In genomic region chr22:40628354-40629042, GRCh38 we compare ENCODE assay signal across 13 cellular contexts. TPM values are rescaled to one million over a fixed set of nuclear protein-coding genes. Genes with fewer than 3 reads are reported as not detected.
DNase-seq lines count a peak whose midpoint lies in the region; ATAC-seq and TF ChIP-seq lines count a peak whose summit lies in the region.
"Had no signal": no experiment of that assay in that cellular context is flagged by ENCODE, and none has a peak within 500 bp of the region (broad histone marks: within the 10 kb centered on the region; RNA-seq: fewer than 3 reads in every experiment).

No MANE protein-coding gene starts in this region.

- intact Hi-C loops in spleen (cut with DNase I; ENCODE audit: low total_unique reads) = no loop called here

- 45 to 76% (median 52%) methylated on average over 3 of the region's 3 CpGs for WGBS in spleen, 5 donors

- H3K36me3 ChIP-seq in SU-DHL-6 (ENCODE audit: low read length) (no peaks in the 10 kb centered on the region), spleen (no peaks in the 10 kb centered on the region)

- peaks cover 0 to 83% (median 44%) of the 10 kb centered on the region in 6 donors for H3K4me1 ChIP-seq in spleen

- TF ChIP-seq POLR2A in spleen (IDR thresholded peaks at IDR 0.05) = no peak

- TF ChIP-seq CTCF in GM20000 (IDR thresholded peaks at IDR 0.05; ENCODE audit: extremely low read depth, missing control alignments) (no peak), SU-DHL-6 (IDR thresholded peaks at IDR 0.05; ENCODE audit: insufficient read depth, low read length, poor library complexity, severe bottlenecking) (no peak), foreskin fibroblast (IDR thresholded peaks at IDR 0.05; ENCODE audit: low read depth, low read length) (no peak), spleen (IDR thresholded peaks at IDR 0.05 in 8 of 11, conservative IDR thresholded peaks at IDR 0.05 in 3 of 11) (no peak)

- H3K4me3 ChIP-seq in SU-DHL-6 (ENCODE audit: insufficient read depth, low read length, poor library complexity, severe bottlenecking) = no peak overlapping the region
- no peak overlapping the region for H3K4me3 ChIP-seq in foreskin fibroblast (ENCODE audit: low read depth in 1 of 2, low read length in 2 of 2)
- no peak overlapping the region for H3K4me3 ChIP-seq in spleen

- DNase-seq in AG08396 (ENCODE audit: low spot score) = peak; percentile 22
- DNase-seq in GM20000 (ENCODE audit: low spot score) = peak; percentile 46
- peak; percentile 26 to 61 for DNase-seq in foreskin fibroblast
- no peak for DNase-seq in T1000 (lab: John Stamatoyannopoulos, UW)
- DNase-seq in NCI-H1436 (lab: John Stamatoyannopoulos, UW) = no peak
- no peak for DNase-seq in spleen
- DNase-seq: dermis blood vessel endothelial cell, DMS53, islet precursor cell, NCI-H524, retina had no signal

- H3K9me3 ChIP-seq in SU-DHL-6 (ENCODE audit: insufficient read depth, low read length) (no peaks in the 10 kb centered on the region), spleen (no peaks in the 10 kb centered on the region)

- no peak for ATAC-seq in HG03159 (IDR thresholded peaks at IDR 0.05; ENCODE audit: unreplicated experiment)

- peaks cover 33% of the 10 kb centered on the region; the same call in 1 of the 2 replicates for H4K20me1 ChIP-seq in SU-DHL-6 (ENCODE audit: low read depth, low read length)

- no peak overlapping the region for H3K9ac ChIP-seq in SU-DHL-6 (ENCODE audit: low read length)

- H2AFZ ChIP-seq in SU-DHL-6 (ENCODE audit: low read depth, low read length, severe bottlenecking) = no peak overlapping the region

- H3K9me2 ChIP-seq in SU-DHL-6 (replicated peaks; ENCODE audit: insufficient read depth, low read length) = no peaks in the 10 kb centered on the region

- no peaks in the 10 kb centered on the region for H3K27me3 ChIP-seq in SU-DHL-6 (ENCODE audit: low read length)
- no peaks in the 10 kb centered on the region for H3K27me3 ChIP-seq in spleen (replicated peaks in 1 of 7)

- peaks cover 99% of the 10 kb centered on the region for H3K79me2 ChIP-seq in SU-DHL-6 (ENCODE audit: insufficient read depth, low read length)

- 0 out of 2 replicates have a peak, but pooled peaks cover 3% of the 10 kb centered on the region for H3F3A ChIP-seq in SU-DHL-6 (ENCODE audit: insufficient read depth)

- H3K4me2 ChIP-seq in SU-DHL-6 (ENCODE audit: low read depth, low read length, poor library complexity, severe bottlenecking) = peak overlapping the region; percentile 4

- H3K27ac ChIP-seq in SU-DHL-6 (ENCODE audit: low read depth, low read length) = no peak overlapping the region
- H3K27ac ChIP-seq in spleen = peak overlapping the region in 2 of 8 donors; percentile 23 to 40

RNA-seq across cellular contexts. Expression of gene MRTFA, which starts 8.0 kb away (rescaled TPM):
- 100 to 1,000 TPM in 3 of 7 donors, 10 to 100 TPM in 4; 76.2 to 138 (median 97.3) TPM for total RNA-seq in spleen
- 10 to 100 TPM; 17.6 to 35.0 (median 24.6) TPM for polyA plus RNA-seq in spleen

RNA-seq across cellular contexts. Expression of gene MCHR1, which starts 50.8 kb away (rescaled TPM):
- total RNA-seq in spleen = under 1 TPM in 2 of 7 donors, not detected in 5; 0.36 to 0.70 TPM
- under 1 TPM; 0.10 to 0.23 (median 0.17) TPM for polyA plus RNA-seq in spleen
- total RNA-seq: dermis blood vessel endothelial cell had no signal

Comparison
In these comparisons a context has a peak if more than half of its experiments do, and no peak if none do; other contexts are left out.
1. DNase-seq: peak in AG08396 (single experiment), GM20000 (single experiment) and foreskin fibroblast (2 of 2); none in T1000 (single experiment), NCI-H1436 (single experiment) and spleen (single experiment).